ENCODE assay signal across 20 cellular contexts in the genomic region with DNA sequence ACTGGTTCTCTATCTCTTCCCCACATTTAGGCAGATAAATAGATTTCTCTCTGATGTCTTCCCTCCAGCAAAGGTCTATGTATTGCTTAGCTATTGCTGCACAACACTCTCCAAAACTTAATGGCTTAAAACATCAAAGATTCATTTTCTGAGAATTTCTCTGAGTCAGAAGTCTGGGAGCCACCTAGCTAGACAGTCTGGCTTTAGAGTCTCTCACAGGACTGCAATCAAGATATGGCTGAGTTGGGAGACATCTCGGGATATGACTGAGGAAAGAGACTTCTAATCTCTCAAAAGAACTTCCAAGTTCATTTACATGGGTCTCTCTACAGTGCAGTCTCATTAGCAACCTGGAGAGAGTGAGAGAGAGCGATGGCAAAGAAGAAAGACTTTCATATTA.
DNase-seq lines count a peak whose midpoint lies in the region; ATAC-seq and TF ChIP-seq lines count a peak whose summit lies in the region.
"Had no signal": no experiment of that assay in that cellular context is flagged by ENCODE, and none has a peak within 500 bp of the region (broad histone marks: within the 10 kb centered on the region; RNA-seq: fewer than 3 reads in every experiment).

No MANE protein-coding gene starts in this region.

- H3K4me1 ChIP-seq in smooth muscle cell (ENCODE audit: low read depth) = peaks cover 3% of the 10 kb centered on the region
- H3K4me1 ChIP-seq: A549; BLaER1 treated with 17β-estradiol and CSF1 and Interleukin-3, amounts not matched to agents 10 nM and 100 nM; HAP-1 had no signal

- H3K36me3 ChIP-seq in smooth muscle cell (ENCODE audit: low read depth) = no peaks in the 10 kb centered on the region
- H3K36me3 ChIP-seq: BE2C; BLaER1 treated with 17β-estradiol and CSF1 and Interleukin-3, amounts not matched to agents 10 nM and 100 nM; HAP-1 had no signal

- H3K79me2 ChIP-seq in smooth muscle cell (ENCODE audit: low read depth) = no peaks in the 10 kb centered on the region

- no peak for ATAC-seq in GM21529 (IDR thresholded peaks at IDR 0.05; ENCODE audit: unreplicated experiment)
- ATAC-seq: A549, GM23338 had no signal

- H3K9ac ChIP-seq in smooth muscle cell (ENCODE audit: low read depth) = peak overlapping the region; percentile 65
- H3K9ac ChIP-seq: BLaER1 treated with 17β-estradiol and CSF1 and Interleukin-3, amounts not matched to agents 10 nM and 100 nM had no signal

- DNase-seq in OCI-M1 (lab: John Stamatoyannopoulos, UW) (peak; percentile 58), astrocyte of the hippocampus (ENCODE audit: low read depth, low spot score) (peak; percentile 25), kidney tubule cell (ENCODE audit: low spot score) (peak; percentile 10), smooth muscle cell (lab: John Stamatoyannopoulos, UW; ENCODE audit: unreplicated experiment) (no peak), NOMO-1 treated with DMSO at 0.1 percent for 48 hours (lab: John Stamatoyannopoulos, UW; ENCODE audit: unreplicated experiment) (no peak), NCI-H526 (lab: John Stamatoyannopoulos, UW) (no peak)
- DNase-seq: 8988T; ACHN; AML-193; CD4-positive, alpha-beta T cell; CD8-positive, alpha-beta memory T cell; DMS 273 treated with DMSO at 0.1 percent for 48 hours; DMS79; HFFc6 had no signal

- H3K27me3 ChIP-seq in smooth muscle cell (ENCODE audit: low read depth) = no peaks in the 10 kb centered on the region
- H3K27me3 ChIP-seq: BE2C; BLaER1 treated with 17β-estradiol and CSF1 and Interleukin-3, amounts not matched to agents 10 nM and 100 nM had no signal

- H3K9me3 ChIP-seq in smooth muscle cell (replicated peaks; ENCODE audit: low read depth) = no peaks in the 10 kb centered on the region
- H3K9me3 ChIP-seq: A549; BE2C; BLaER1 treated with 17β-estradiol and CSF1 and Interleukin-3, amounts not matched to agents 10 nM and 100 nM; HAP-1 had no signal

- no peaks in the 10 kb centered on the region for H3F3A ChIP-seq in smooth muscle cell (ENCODE audit: low read depth)

- no peaks in the 10 kb centered on the region for H4K20me1 ChIP-seq in smooth muscle cell (ENCODE audit: low read depth)
- H4K20me1 ChIP-seq: BLaER1 treated with 17β-estradiol and CSF1 and Interleukin-3, amounts not matched to agents 10 nM and 100 nM had no signal

- H3K27ac ChIP-seq in smooth muscle cell (ENCODE audit: low read depth) = peak overlapping the region; percentile 95
- H3K27ac ChIP-seq: A549; BLaER1 treated with 17β-estradiol and CSF1 and Interleukin-3, amounts not matched to agents 10 nM and 100 nM had no signal

- no peak overlapping the region for H3K4me3 ChIP-seq in smooth muscle cell
- H3K4me3 ChIP-seq: A549; BLaER1 treated with 17β-estradiol and CSF1 and Interleukin-3, amounts not matched to agents 10 nM and 100 nM; GM23338; HAP-1 had no signal

- TF ChIP-seq CTCF in smooth muscle cell (IDR thresholded peaks at IDR 0.05; ENCODE audit: borderline replicate concordance, insufficient read depth, poor library complexity, severe bottlenecking) = no peak

- H3K4me2 ChIP-seq in smooth muscle cell = peak overlapping the region; percentile 73
- H3K4me2 ChIP-seq: A549; BLaER1 treated with 17β-estradiol and CSF1 and Interleukin-3, amounts not matched to agents 10 nM and 100 nM; GM23338 had no signal

- 43% methylated on average over 2 of the region's 2 CpGs for WGBS in smooth muscle cell (ENCODE audit: low lambda C conversion rate)

- peak overlapping the region; percentile 89 for H2AFZ ChIP-seq in smooth muscle cell (ENCODE audit: low read depth)
- H2AFZ ChIP-seq: GM23338 had no signal

Comparison
In these comparisons a context has a peak if more than half of its experiments do, and no peak if none do; other contexts are left out.
1. DNase-seq: peak in OCI-M1 (single experiment), astrocyte of the hippocampus (single experiment) and kidney tubule cell (single experiment); none in smooth muscle cell (single experiment), NOMO-1 treated with DMSO at 0.1 percent for 48 hours (single experiment) and NCI-H526 (0 of 2).